In genomic region chr6:100573169-100573568, GRCh38 we compare ENCODE assay signal across 10 cellular contexts.
DNase-seq lines count a peak whose midpoint lies in the region; ATAC-seq and TF ChIP-seq lines count a peak whose summit lies in the region.
"Had no signal": no experiment of that assay in that cellular context is flagged by ENCODE, and none has a peak within 500 bp of the region (broad histone marks: within the 10 kb centered on the region; RNA-seq: fewer than 3 reads in every experiment).

No MANE protein-coding gene starts in this region.

- no peaks in the 10 kb centered on the region for H3K27me3 Mint-ChIP-seq in nephron (ENCODE audit: low read depth)
- H3K27me3 Mint-ChIP-seq: activated naive CD8-positive, alpha-beta T cell treated with anti-CD3 and anti-CD28 coated beads, Interleukin-2, amount 10 ng/mL, durations not matched to agents 7 days and 5 days had no signal

- H3K36me3 ChIP-seq in MM.1S (replicated peaks; ENCODE audit: insufficient read depth, low read length) (no peaks in the 10 kb centered on the region; the same call in 1 of the 2 replicates), tibial artery (peaks cover 3 to 13% (median 7%) of the 10 kb centered on the region in 3 donors)

- DNase-seq in ELR (ENCODE audit: low read depth), result peak; percentile 78
- DNase-seq in MM.1S, result no peak
- peak; percentile 54 to 83 for DNase-seq in cardiac fibroblast (ENCODE audit: low read depth in 2 of 2)
- DNase-seq in HuH-7.5 (ENCODE audit: low spot score), result no peak
- DNase-seq in tibial artery, result no peak
- DNase-seq in NCI-H1436 treated with DMSO at 0.1 percent for 48 hours (lab: John Stamatoyannopoulos, UW), result no peak
- DNase-seq: activated naive CD8-positive, alpha-beta T cell treated with anti-CD3 and anti-CD28 coated beads, Interleukin-2, amount 10 ng/mL, durations not matched to agents 7 days and 5 days had no signal

- H3K4me3 ChIP-seq in MM.1S (ENCODE audit: low read length) (no peak overlapping the region), cardiac fibroblast (replicated peaks in 1 of 2; ENCODE audit: low read depth in 2 of 2, low read length in 2 of 2) (no peak overlapping the region), tibial artery (no peak overlapping the region)
- H3K4me3 ChIP-seq: lung had no signal

- H3K4me1 ChIP-seq in MM.1S (ENCODE audit: low read length) (no peaks in the 10 kb centered on the region), tibial artery (no peaks in the 10 kb centered on the region)

- no peak overlapping the region for H2AFZ ChIP-seq in MM.1S (ENCODE audit: low read length)

- H3K9ac ChIP-seq in MM.1S (ENCODE audit: low read length), result no peak overlapping the region

- H3K79me2 ChIP-seq in MM.1S (ENCODE audit: low read length), result no peaks in the 10 kb centered on the region

- H3K4me3 Mint-ChIP-seq in nephron, result no peak overlapping the region
- H3K4me3 Mint-ChIP-seq: activated naive CD8-positive, alpha-beta T cell treated with anti-CD3 and anti-CD28 coated beads, Interleukin-2, amount 10 ng/mL, durations not matched to agents 7 days and 5 days had no signal

- intact Hi-C loops in tibial artery (cut with DNase I; ENCODE audit: low total_unique reads), result no loop called here

- no peak overlapping the region for H3K4me2 ChIP-seq in MM.1S (ENCODE audit: low read depth, low read length)

- no peak for ATAC-seq in HG03439 (IDR thresholded peaks at IDR 0.05; ENCODE audit: unreplicated experiment)

- no peaks in the 10 kb centered on the region for H4K20me1 ChIP-seq in MM.1S (ENCODE audit: insufficient read depth, low read length)

- H3K27me3 ChIP-seq in MM.1S (replicated peaks; ENCODE audit: insufficient read depth, low read length) (no peaks in the 10 kb centered on the region), tibial artery (no peaks in the 10 kb centered on the region)

- peaks cover 7% of the 10 kb centered on the region for H3K9me3 Mint-ChIP-seq in nephron

- no peak overlapping the region for H3K27ac Mint-ChIP-seq in nephron
- H3K27ac Mint-ChIP-seq: activated naive CD8-positive, alpha-beta T cell treated with anti-CD3 and anti-CD28 coated beads, Interleukin-2, amount 10 ng/mL, durations not matched to agents 7 days and 5 days had no signal

- H3K9me3 ChIP-seq in MM.1S (replicated peaks; ENCODE audit: insufficient read depth, low read length), result no peaks in the 10 kb centered on the region
- H3K9me3 ChIP-seq in tibial artery, result no peaks in the 10 kb centered on the region

- TF ChIP-seq CTCF in MM.1S (IDR thresholded peaks at IDR 0.05; ENCODE audit: low read length) (peak; percentile 27; the same call in 1 of the 2 replicates), cardiac fibroblast (IDR thresholded peaks at IDR 0.05; ENCODE audit: low read depth, low read length) (peak; percentile 46), nephron (IDR thresholded peaks at IDR 0.05; ENCODE audit: unreplicated experiment in 3 of 3) (peak; percentile 26 to 58 (median 35)), tibial artery (IDR thresholded peaks at IDR 0.05) (no peak)

- H3K36me3 Mint-ChIP-seq in nephron (ENCODE audit: low read depth), result peaks cover 16% of the 10 kb centered on the region

- H3K9me2 ChIP-seq in MM.1S (replicated peaks; ENCODE audit: insufficient read depth, low read length), result no peaks in the 10 kb centered on the region

- H3K27ac ChIP-seq in MM.1S (ENCODE audit: low read length), result no peak overlapping the region
- no peak overlapping the region for H3K27ac ChIP-seq in tibial artery

- no peaks in the 10 kb centered on the region for H3F3A ChIP-seq in MM.1S (ENCODE audit: insufficient read depth, low read length)

- no peaks in the 10 kb centered on the region for H3K4me1 Mint-ChIP-seq in nephron

Comparison
In these comparisons a context has a peak if more than half of its experiments do, and no peak if none do; other contexts are left out.
1. DNase-seq: peak in ELR (single experiment) and cardiac fibroblast (2 of 2); none in MM.1S (single experiment), HuH-7.5 (single experiment), tibial artery (0 of 2) and NCI-H1436 treated with DMSO at 0.1 percent for 48 hours (single experiment).
2. CTCF ChIP-seq: peak in MM.1S (single experiment), cardiac fibroblast (single experiment) and nephron (3 of 3); none in tibial artery (0 of 2).